Comparison of ENCODE assay signal across 19 cellular contexts in the genomic region with DNA sequence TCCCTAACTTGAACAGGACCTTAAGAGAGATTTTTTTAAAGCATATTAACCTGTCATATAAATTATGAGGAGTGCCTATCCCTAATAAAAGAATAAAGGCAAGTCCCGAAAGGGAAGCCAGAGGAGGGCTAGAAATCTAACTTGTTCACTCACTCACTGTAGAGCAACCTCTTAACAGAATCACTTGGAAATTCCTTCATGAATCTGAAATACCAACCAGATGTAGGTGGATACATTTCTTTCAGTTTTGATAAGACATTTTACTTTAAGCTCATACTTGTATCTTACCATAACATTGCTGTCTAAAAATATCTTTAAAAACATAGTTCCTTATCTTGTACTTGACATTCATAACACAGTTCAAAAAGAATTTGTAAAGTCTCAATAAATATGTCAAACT. TPM values are rescaled to one million over a fixed set of nuclear protein-coding genes. Genes with fewer than 3 reads are reported as not detected.
"Had no signal": no experiment of that assay in that cellular context is flagged by ENCODE, and none has a peak within 500 bp of the region (broad histone marks: within the 10 kb centered on the region; RNA-seq: fewer than 3 reads in every experiment).

No MANE protein-coding gene starts in this region.

- H3K4me3 ChIP-seq: adrenal gland, mucosa of descending colon, neural progenitor cell, smooth muscle cell had no signal

- H3K36me3 Mint-ChIP-seq: activated naive CD4-positive, alpha-beta T cell treated with anti-CD3 and anti-CD28 coated beads, Interleukin-2, amount 50 U/mL, for 72 hours; naive thymus-derived CD4-positive, alpha-beta T cell; neural progenitor cell; stimulated activated memory B cell treated with anti-CD40 and anti-IgM and Interleukin-4, amounts not matched to agents 10 μg/mL and 1 μg/mL and 100 μg/mL, for 72 hours; WTC11 had no signal

- ATAC-seq: activated CD4-positive, alpha-beta T cell treated with anti-CD3 and anti-CD28 coated beads for 36 hours; activated naive CD4-positive, alpha-beta T cell treated with anti-CD3 and anti-CD28 coated beads, Interleukin-2, amount 50 U/mL, for 72 hours; effector memory CD8-positive, alpha-beta T cell; mucosa of descending colon; naive thymus-derived CD4-positive, alpha-beta T cell; stimulated activated memory B cell treated with anti-CD40 and anti-IgM and Interleukin-4, amounts not matched to agents 10 μg/mL and 1 μg/mL and 100 μg/mL, for 72 hours; WTC11 had no signal

- H3K27ac ChIP-seq: foreskin keratinocyte, neural progenitor cell, parathyroid adenoma had no signal

- H3K4me1 Mint-ChIP-seq: naive thymus-derived CD4-positive, alpha-beta T cell had no signal

- H3K9me3 Mint-ChIP-seq: activated naive CD4-positive, alpha-beta T cell treated with anti-CD3 and anti-CD28 coated beads, Interleukin-2, amount 50 U/mL, for 72 hours; activated T-helper 1 cell treated with anti-CD3 and anti-CD28 coated beads, Interleukin-12 subunit alpha, Interleukin-12 subunit beta, Interleukin-2, Interleukin-4 antibody, amounts not matched to agents 30 ng/mL and 10 ng/mL and 1 ng/mL, durations not matched to agents 14 hours and 24 hours and 36 hours; effector memory CD8-positive, alpha-beta T cell; naive thymus-derived CD4-positive, alpha-beta T cell; stimulated activated memory B cell treated with anti-CD40 and anti-IgM and Interleukin-4, amounts not matched to agents 10 μg/mL and 1 μg/mL and 100 μg/mL, for 72 hours; WTC11 had no signal

- H3K4me2 ChIP-seq: neural progenitor cell, smooth muscle cell had no signal

- DNase-seq: activated CD4-positive, alpha-beta T cell treated with anti-CD3 and anti-CD28 coated beads for 36 hours; activated CD4-positive, alpha-beta T cell treated with anti-CD3 and anti-CD28 coated beads, Interleukin-2, amount 50 U/mL, for 48 hours; activated gamma-delta T cell treated with Interleukin-2 at 50 U/mL for 16 hours; activated T-cell treated with anti-CD3 and anti-CD28 coated beads for 4 hours; adrenal gland; effector memory CD8-positive, alpha-beta T cell; foreskin keratinocyte; glutamatergic neuron; mucosa of descending colon; naive thymus-derived CD4-positive, alpha-beta T cell; stimulated activated CD4-positive, alpha-beta T cell treated with anti-CD3 and anti-CD28 coated beads, Interleukin-4, amount 100 ng/mL, for 24 hours had no signal

- H3K36me3 ChIP-seq: adrenal gland, neural progenitor cell had no signal

- H2AFZ ChIP-seq: neural progenitor cell, parathyroid adenoma had no signal

- H3K27ac Mint-ChIP-seq: activated CD4-positive, alpha-beta T cell treated with anti-CD3 and anti-CD28 coated beads for 36 hours; activated naive CD4-positive, alpha-beta T cell treated with anti-CD3 and anti-CD28 coated beads, Interleukin-2, amount 50 U/mL, for 72 hours; activated T-helper 1 cell treated with anti-CD3 and anti-CD28 coated beads, Interleukin-12 subunit alpha, Interleukin-12 subunit beta, Interleukin-2, Interleukin-4 antibody, amounts not matched to agents 30 ng/mL and 10 ng/mL and 1 ng/mL, durations not matched to agents 14 hours and 24 hours and 36 hours; effector memory CD8-positive, alpha-beta T cell; naive thymus-derived CD4-positive, alpha-beta T cell; neural progenitor cell; stimulated activated memory B cell treated with anti-CD40 and anti-IgM and Interleukin-4, amounts not matched to agents 10 μg/mL and 1 μg/mL and 100 μg/mL, for 72 hours; WTC11 had no signal

- H3K4me3 Mint-ChIP-seq: activated CD4-positive, alpha-beta T cell treated with anti-CD3 and anti-CD28 coated beads for 36 hours; activated T-helper 1 cell treated with anti-CD3 and anti-CD28 coated beads, Interleukin-12 subunit alpha, Interleukin-12 subunit beta, Interleukin-2, Interleukin-4 antibody, amounts not matched to agents 30 ng/mL and 10 ng/mL and 1 ng/mL, durations not matched to agents 14 hours and 24 hours and 36 hours; effector memory CD8-positive, alpha-beta T cell; naive thymus-derived CD4-positive, alpha-beta T cell; neural progenitor cell; stimulated activated memory B cell treated with anti-CD40 and anti-IgM and Interleukin-4, amounts not matched to agents 10 μg/mL and 1 μg/mL and 100 μg/mL, for 72 hours; WTC11 had no signal

- H3K27me3 ChIP-seq: adrenal gland, foreskin keratinocyte, neural progenitor cell had no signal

- H3K4me1 ChIP-seq: parathyroid adenoma had no signal

- H3K9ac ChIP-seq: neural progenitor cell, parathyroid adenoma had no signal

- H3K79me2 ChIP-seq: parathyroid adenoma had no signal

- H3K9me3 ChIP-seq: adrenal gland, mucosa of descending colon had no signal

RNA-seq across cellular contexts. Expression of a gene that starts 25.7 kb away (rescaled TPM):
- total RNA-seq: activated CD4-positive, alpha-beta T cell treated with anti-CD3 and anti-CD28 coated beads for 36 hours; activated naive CD4-positive, alpha-beta T cell treated with anti-CD3 and anti-CD28 coated beads, Interleukin-2, amount 50 U/mL, for 72 hours; activated T-helper 1 cell treated with anti-CD3 and anti-CD28 coated beads, Interleukin-12 subunit alpha, Interleukin-12 subunit beta, Interleukin-2, Interleukin-4 antibody, amounts not matched to agents 30 ng/mL and 10 ng/mL and 1 ng/mL, durations not matched to agents 14 hours and 24 hours and 36 hours; T-helper 2 cell treated with Interferon-gamma antibody and Interleukin-4, amounts not matched to agents 100 ng/mL and 5 ng/mL, for 36 hours had no signal
- polyA plus RNA-seq: naive thymus-derived CD4-positive, alpha-beta T cell; smooth muscle cell had no signal
